ENCODE assay signal across 17 cellular contexts in genomic region chr17:1557355-1558095, GRCh38. TPM values are rescaled to one million over a fixed set of nuclear protein-coding genes. Genes with fewer than 3 reads are reported as not detected.
DNase-seq lines count a peak whose midpoint lies in the region; ATAC-seq and TF ChIP-seq lines count a peak whose summit lies in the region.
"Had no signal": no experiment of that assay in that cellular context is flagged by ENCODE, and none has a peak within 500 bp of the region (broad histone marks: within the 10 kb centered on the region; RNA-seq: fewer than 3 reads in every experiment).

No MANE protein-coding gene starts in this region.

- TF ChIP-seq POLR2A in transverse colon (IDR thresholded peaks at IDR 0.05) = no peak

- H3K9ac ChIP-seq in OCI-LY3 (ENCODE audit: low read length) (no peak overlapping the region), endodermal cell (ENCODE audit: extremely low read depth, low read length, poor library complexity, severe bottlenecking) (no peak overlapping the region), neural progenitor cell (no peak overlapping the region)
- H3K9ac ChIP-seq: KMS-11 had no signal

- H3K9me3 Mint-ChIP-seq in endodermal cell (no peaks in the 10 kb centered on the region), neural progenitor cell (no peaks in the 10 kb centered on the region)

- H4K20me1 ChIP-seq in OCI-LY3 (ENCODE audit: insufficient read depth, low read length) (peaks cover 28% of the 10 kb centered on the region), neural progenitor cell (ENCODE audit: low read depth) (peaks cover 93% of the 10 kb centered on the region)

- no peak for TF ChIP-seq EP300 in transverse colon (IDR thresholded peaks at IDR 0.05; ENCODE audit: low read depth)

- peaks cover 28% of the 10 kb centered on the region for H3K4me1 Mint-ChIP-seq in endodermal cell
- peaks cover 55% of the 10 kb centered on the region for H3K4me1 Mint-ChIP-seq in neural progenitor cell

- H3K27ac ChIP-seq in OCI-LY3 (ENCODE audit: low read length) = 0 out of 2 replicates have a peak overlapping the region, but pooled peaks have one; percentile 23
- no peak overlapping the region for H3K27ac ChIP-seq in endodermal cell (ENCODE audit: low read depth, low read length)
- H3K27ac ChIP-seq in transverse colon = peak overlapping the region in 3 of 4 donors; percentile 37 to 57 (median 38)
- H3K27ac ChIP-seq in neural progenitor cell = no peak overlapping the region
- H3K27ac ChIP-seq: epithelial cell of prostate, KMS-11 had no signal

- no peak overlapping the region for H3K4me3 Mint-ChIP-seq in endodermal cell
- H3K4me3 Mint-ChIP-seq in neural progenitor cell = no peak overlapping the region

- peak; percentile 71 for ATAC-seq in mucosa of descending colon
- no peak for ATAC-seq in HG02885 (IDR thresholded peaks at IDR 0.05; ENCODE audit: poor library complexity, unreplicated experiment)
- ATAC-seq: Right ventricle myocardium inferior had no signal

- no peak for DNase-seq in endodermal cell
- DNase-seq in mucosa of descending colon = peak in 1 of 3 donors; percentile 73
- peak; percentile 37 for DNase-seq in transverse colon
- DNase-seq in neural progenitor cell (ENCODE audit: low spot score) = no peak
- DNase-seq in GM03348 (ENCODE audit: low spot score) = no peak
- DNase-seq: activated CD4-positive, alpha-beta T cell treated with anti-CD3 and anti-CD28 coated beads, Interleukin-2, amount 50 U/mL, for 48 hours; COR-L47; NCI-H1436 treated with DMSO at 0.1 percent for 48 hours; NCI-H524; stimulated activated CD4-positive, alpha-beta T cell treated with anti-CD3 and anti-CD28 coated beads, Interleukin-4, amount 100 ng/mL, for 24 hours; stimulated activated naive CD4-positive, alpha-beta T cell treated with Interleukin-2 at 50 U/mL for 16 hours; T-helper 9 cell had no signal

- H3K27me3 Mint-ChIP-seq in endodermal cell (ENCODE audit: insufficient read depth) = peaks cover 2% of the 10 kb centered on the region
- H3K27me3 Mint-ChIP-seq in neural progenitor cell (ENCODE audit: insufficient read depth, low read depth) = peaks cover 9% of the 10 kb centered on the region

- H2AFZ ChIP-seq in OCI-LY3 (ENCODE audit: low read depth, low read length) (no peak overlapping the region), neural progenitor cell (replicated peaks) (no peak overlapping the region)

- intact Hi-C loops in mucosa of descending colon (cut with DNase I, micrococcal nuclease) (no loop called here), transverse colon (cut with DNase I; ENCODE audit: low total_unique reads) (no loop called here)

- TF ChIP-seq CTCF in OCI-LY3 (IDR thresholded peaks at IDR 0.05; ENCODE audit: low read depth, low read length) (no peak), endodermal cell (conservative IDR thresholded peaks at IDR 0.05) (no peak), mucosa of descending colon (IDR thresholded peaks at IDR 0.05) (no peak), transverse colon (IDR thresholded peaks at IDR 0.05) (no peak), neural progenitor cell (IDR thresholded peaks at IDR 0.05) (no peak)

- H3K27ac Mint-ChIP-seq in endodermal cell (peak overlapping the region; percentile 39), neural progenitor cell (no peak overlapping the region)

- in situ Hi-C loops in transverse colon (cut with MboI; ENCODE audit: low pct_ligation_motif_present in 1 of 4, low pct_unique_long_range_greater_than_20kb in 1 of 4, low sequenced_read_pairs in 3 of 4) = no loop called here

- H3K4me1 ChIP-seq in OCI-LY3 (ENCODE audit: low read length) (peaks cover 36% of the 10 kb centered on the region), endodermal cell (ENCODE audit: control insufficient read depth, insufficient read depth, low read length) (peaks cover 2% of the 10 kb centered on the region), mucosa of descending colon (ENCODE audit: low read depth) (peaks cover 32% of the 10 kb centered on the region), transverse colon (peaks cover 15 to 64% (median 42%) of the 10 kb centered on the region in 4 donors), neural progenitor cell (peaks cover 31% of the 10 kb centered on the region)

- no peak overlapping the region for H3K4me3 ChIP-seq in OCI-LY3 (ENCODE audit: low read length)
- no peak overlapping the region for H3K4me3 ChIP-seq in endodermal cell (ENCODE audit: low read length)
- H3K4me3 ChIP-seq in mucosa of descending colon = no peak overlapping the region
- H3K4me3 ChIP-seq in transverse colon = no peak overlapping the region
- H3K4me3 ChIP-seq in neural progenitor cell = no peak overlapping the region

- no peak overlapping the region for H3K4me2 ChIP-seq in OCI-LY3 (ENCODE audit: low read length)
- no peak overlapping the region for H3K4me2 ChIP-seq in neural progenitor cell
- H3K4me2 ChIP-seq: KMS-11 had no signal

- peaks cover 17% of the 10 kb centered on the region for H3F3A ChIP-seq in neural progenitor cell (ENCODE audit: low read depth)

- WGBS in endodermal cell (ENCODE audit: insufficient coverage in 1 of 2, insufficient read length in 1 of 2), 2 experiments = 95 to 98% methylated on average over 15 to 22 of the region's 22 CpGs
- 54 to 90% methylated on average over 5 to 22 of the region's 22 CpGs for WGBS in transverse colon (ENCODE audit: low coverage in 1 of 2), 2 donors

- H3K36me3 Mint-ChIP-seq in endodermal cell (ENCODE audit: low read depth) (peaks cover 33% of the 10 kb centered on the region), neural progenitor cell (peaks cover 13% of the 10 kb centered on the region)

- H3K79me2 ChIP-seq in OCI-LY3 (ENCODE audit: low read length) (peaks cover 84% of the 10 kb centered on the region), neural progenitor cell (ENCODE audit: low read depth) (peaks cover 59% of the 10 kb centered on the region)

- H3K36me3 ChIP-seq in OCI-LY3 (replicated peaks; ENCODE audit: low read depth, low read length) (peaks cover 4% of the 10 kb centered on the region), endodermal cell (ENCODE audit: control insufficient read depth, insufficient read depth, low read length) (peaks cover 13% of the 10 kb centered on the region), mucosa of descending colon (ENCODE audit: low read depth) (no peaks in the 10 kb centered on the region), transverse colon (peaks cover 0 to 2% (median 0%) of the 10 kb centered on the region in 4 donors), neural progenitor cell (no peaks in the 10 kb centered on the region)

- no peaks in the 10 kb centered on the region for H3K27me3 ChIP-seq in OCI-LY3 (ENCODE audit: low read depth, low read length)
- no peaks in the 10 kb centered on the region for H3K27me3 ChIP-seq in endodermal cell (ENCODE audit: control insufficient read depth, insufficient read depth, low read length, poor library complexity, severe bottlenecking)
- H3K27me3 ChIP-seq in transverse colon = no peaks in the 10 kb centered on the region
- H3K27me3 ChIP-seq in neural progenitor cell = no peaks in the 10 kb centered on the region

- H3K9me3 ChIP-seq in OCI-LY3 (ENCODE audit: insufficient read depth, low read length) = no peaks in the 10 kb centered on the region
- H3K9me3 ChIP-seq in endodermal cell (ENCODE audit: control insufficient read depth, low read length) = no peaks in the 10 kb centered on the region
- no peaks in the 10 kb centered on the region for H3K9me3 ChIP-seq in mucosa of descending colon
- H3K9me3 ChIP-seq in transverse colon = no peaks in the 10 kb centered on the region
- H3K9me3 ChIP-seq in neural progenitor cell (ENCODE audit: low read depth) = no peaks in the 10 kb centered on the region

RNA-seq across cellular contexts. Expression of gene PITPNA, which starts 5.1 kb away (rescaled TPM):
- 10 to 100 TPM; 62.6 TPM for total RNA-seq in endodermal cell
- polyA plus RNA-seq in endodermal cell (2013, experiment 1 of 2) = 43.6 TPM
- polyA plus RNA-seq in endodermal cell (2013, experiment 2 of 2) = 42.3 TPM
- total RNA-seq in mucosa of descending colon = 10 to 100 TPM; 63.3 to 90.8 (median 81.6) TPM
- total RNA-seq in transverse colon = 10 to 100 TPM; 15.3 to 50.2 (median 32.7) TPM
- total RNA-seq in neural progenitor cell (ENCODE audit: low replicate concordance) = 25.3 and 29.6 TPM in 2 replicates

RNA-seq across cellular contexts. Expression of gene INPP5K, which starts 41.1 kb away (rescaled TPM):
- total RNA-seq in endodermal cell (10 to 100 TPM; 22.2 to 30.0 TPM), mucosa of descending colon (10 to 100 TPM; 43.7 to 49.9 (median 47.6) TPM), transverse colon (100 to 1,000 TPM in 1 of 4 donors, 10 to 100 TPM in 3; 10.9 to 114 (median 81.9) TPM), neural progenitor cell (ENCODE audit: low replicate concordance) (11.7 and 20.9 TPM in 2 replicates)
- polyA plus RNA-seq in endodermal cell (2013, experiment 1 of 2) = 21.5 TPM
- 19.5 TPM for polyA plus RNA-seq in endodermal cell (2013, experiment 2 of 2)

Comparison
In these comparisons a context has a peak if more than half of its experiments do, and no peak if none do; other contexts are left out.
1. H3K27ac ChIP-seq: peak in OCI-LY3 (single experiment) and transverse colon (3 of 4); none in endodermal cell (single experiment) and neural progenitor cell (single experiment).